10 cellular contexts compared by ENCODE assay signal in genomic region chr12:14621821-14622220, GRCh38.
DNase-seq lines count a peak whose midpoint lies in the region; ATAC-seq lines count a peak whose summit lies in the region.
"Had no signal": no experiment of that assay in that cellular context is flagged by ENCODE, and none has a peak within 500 bp of the region (broad histone marks: within the 10 kb centered on the region; RNA-seq: fewer than 3 reads in every experiment).

No MANE protein-coding gene starts in this region.

- H3K36me3 Mint-ChIP-seq in stimulated activated effector memory CD8-positive, alpha-beta T cell treated with anti-CD3 and anti-CD28 coated beads, Interleukin-12 subunit alpha, Interleukin-12 subunit beta, amount 100 ng/mL, for 72 hours, result no peaks in the 10 kb centered on the region

- H3K4me3 Mint-ChIP-seq in stimulated activated effector memory CD8-positive, alpha-beta T cell treated with anti-CD3 and anti-CD28 coated beads, Interleukin-12 subunit alpha, Interleukin-12 subunit beta, amount 100 ng/mL, for 72 hours, result no peak overlapping the region

- H3K4me1 Mint-ChIP-seq in stimulated activated effector memory CD8-positive, alpha-beta T cell treated with anti-CD3 and anti-CD28 coated beads, Interleukin-12 subunit alpha, Interleukin-12 subunit beta, amount 100 ng/mL, for 72 hours, result no peaks in the 10 kb centered on the region

- H3K27ac Mint-ChIP-seq in stimulated activated effector memory CD8-positive, alpha-beta T cell treated with anti-CD3 and anti-CD28 coated beads, Interleukin-12 subunit alpha, Interleukin-12 subunit beta, amount 100 ng/mL, for 72 hours, result no peak overlapping the region

- no peak for DNase-seq in stimulated activated effector memory CD8-positive, alpha-beta T cell treated with anti-CD3 and anti-CD28 coated beads, Interleukin-12 subunit alpha, Interleukin-12 subunit beta, amount 100 ng/mL, for 72 hours (ENCODE audit: low spot score in 2 of 2)
- DNase-seq in activated T-cell treated with anti-CD3 and anti-CD28 coated beads, Interleukin-2, amount 50 U/mL, for 1 hour, result no peak
- DNase-seq in NCI-H1436 treated with DMSO at 0.1 percent for 48 hours (lab: John Stamatoyannopoulos, UW), result no peak
- DNase-seq in effector CD4-positive, alpha-beta T cell, result no peak
- DNase-seq: activated gamma-delta T cell, mucosa of descending colon, NCI-H226 had no signal

- ATAC-seq in GM19035 (IDR thresholded peaks at IDR 0.05; ENCODE audit: unreplicated experiment) (peak; percentile 84), HG02642 (IDR thresholded peaks at IDR 0.05; ENCODE audit: poor library complexity, unreplicated experiment) (peak; percentile 74), HG03520 (IDR thresholded peaks at IDR 0.05; ENCODE audit: unreplicated experiment) (peak; percentile 89)
- ATAC-seq in stimulated activated effector memory CD8-positive, alpha-beta T cell treated with anti-CD3 and anti-CD28 coated beads, Interleukin-12 subunit alpha, Interleukin-12 subunit beta, amount 100 ng/mL, for 72 hours, result peak; percentile 24
- ATAC-seq: mucosa of descending colon had no signal

- no peaks in the 10 kb centered on the region for H3K9me3 Mint-ChIP-seq in stimulated activated effector memory CD8-positive, alpha-beta T cell treated with anti-CD3 and anti-CD28 coated beads, Interleukin-12 subunit alpha, Interleukin-12 subunit beta, amount 100 ng/mL, for 72 hours

Comparison
In these comparisons a context has a peak if more than half of its experiments do, and no peak if none do; other contexts are left out.
1. ATAC-seq: peak in every context shown above with its lines; median percentile 89 in HG03520; 84 in GM19035; 74 in HG02642; 24 in stimulated activated effector memory CD8-positive, alpha-beta T cell treated with anti-CD3 and anti-CD28 coated beads, Interleukin-12 subunit alpha, Interleukin-12 subunit beta, amount 100 ng/mL, for 72 hours.